ENCODE assay signal across 19 cellular contexts in the genomic region with DNA sequence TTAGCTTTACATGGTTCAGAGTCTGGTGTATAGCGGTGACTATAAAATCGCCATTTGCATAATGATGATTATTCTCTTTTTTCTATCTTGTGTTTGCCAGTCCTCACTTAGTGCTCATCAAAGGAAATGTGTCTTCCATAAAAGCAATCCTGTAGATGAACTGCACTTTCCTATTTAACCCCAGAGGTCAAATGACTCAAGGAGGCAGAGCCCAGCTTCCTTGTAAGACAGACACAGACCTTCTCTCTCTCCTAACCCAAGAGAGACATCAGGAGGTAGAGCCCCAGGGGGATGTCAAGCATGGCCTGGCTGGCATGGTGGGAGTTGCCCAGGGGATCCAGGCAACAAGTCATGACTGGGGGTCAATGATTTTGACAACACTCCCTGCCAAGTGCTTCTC. TPM values are rescaled to one million over a fixed set of nuclear protein-coding genes. Genes with fewer than 3 reads are reported as not detected.
A peak's percentile ranks its signal among the peaks of the same experiment; 100 is the strongest.
DNase-seq lines count a peak whose midpoint lies in the region; ATAC-seq, FAIRE-seq and TF ChIP-seq lines count a peak whose summit lies in the region.
"Had no signal": no experiment of that assay in that cellular context is flagged by ENCODE, and none has a peak within 500 bp of the region (broad histone marks: within the 10 kb centered on the region; RNA-seq: fewer than 3 reads in every experiment).

No MANE protein-coding gene starts in this region.

- POLR2A ChIA-PET in CD8-positive, alpha-beta T cell (lab: Charles Lee), result interaction anchor here (0.6 to 0.8 kb wide), 2 partner anchors 36 to 52 kb away, joined by 3 read pairs; no protein-coding TSS in a partner anchor

- WGBS in neuronal stem cell (ENCODE audit: extremely low coverage in 2 of 2, insufficient read length in 2 of 2, insufficient replicate concordance in 1 of 2), 2 donors, result no CpG with 5 or more reads among the region's 2 CpGs

- no peaks in the 10 kb centered on the region for H3K9me3 Mint-ChIP-seq in CD8-positive, alpha-beta T cell
- H3K9me3 Mint-ChIP-seq: activated B cell treated with CpG ODN at 0.5 μM for 24 hours; activated naive CD4-positive, alpha-beta T cell treated with anti-CD3 and anti-CD28 coated beads, Interleukin-2, amount 10 ng/mL, durations not matched to agents 7 days and 5 days; H9; neural crest cell; stimulated activated naive CD8-positive, alpha-beta T cell treated with anti-CD3 and anti-CD28 coated beads, Interleukin-15, amount 100 ng/mL, for 72 hours had no signal

- peaks cover 0 to under 1% of the 10 kb centered on the region in 2 donors for H3K36me3 ChIP-seq in neuronal stem cell (replicated peaks in 1 of 2; ENCODE audit: control insufficient read depth in 2 of 2, insufficient read depth in 2 of 2, low read length in 2 of 2)
- peaks cover 39% of the 10 kb centered on the region for H3K36me3 ChIP-seq in CD8-positive, alpha-beta T cell (ENCODE audit: insufficient read depth, low read length)
- no peaks in the 10 kb centered on the region for H3K36me3 ChIP-seq in MM.1S (replicated peaks; ENCODE audit: insufficient read depth, low read length)

- H3K79me1 ChIP-seq in neuronal stem cell (ENCODE audit: low read depth, low read length), result no peaks in the 10 kb centered on the region

- no peak overlapping the region for H3K27ac Mint-ChIP-seq in CD8-positive, alpha-beta T cell
- H3K27ac Mint-ChIP-seq: activated B cell treated with CpG ODN at 0.5 μM for 24 hours; activated naive CD4-positive, alpha-beta T cell treated with anti-CD3 and anti-CD28 coated beads, Interleukin-2, amount 10 ng/mL, durations not matched to agents 7 days and 5 days had no signal

- no peaks in the 10 kb centered on the region for H3K9me2 ChIP-seq in MM.1S (replicated peaks; ENCODE audit: insufficient read depth, low read length)

- no peak overlapping the region for H3K23ac ChIP-seq in neuronal stem cell (ENCODE audit: low read depth, low read length, poor library complexity)

- H2AFZ ChIP-seq in neuronal stem cell (ENCODE audit: low read length) (no peak overlapping the region), MM.1S (ENCODE audit: low read length) (no peak overlapping the region)

- H3K27me3 Mint-ChIP-seq in CD8-positive, alpha-beta T cell (ENCODE audit: low read depth), result no peaks in the 10 kb centered on the region
- H3K27me3 Mint-ChIP-seq: activated B cell treated with CpG ODN at 0.5 μM for 24 hours; activated naive CD4-positive, alpha-beta T cell treated with anti-CD3 and anti-CD28 coated beads, Interleukin-2, amount 10 ng/mL, durations not matched to agents 7 days and 5 days; stimulated activated naive CD8-positive, alpha-beta T cell treated with anti-CD3 and anti-CD28 coated beads, Interleukin-15, amount 100 ng/mL, for 72 hours had no signal

- H3K79me2 ChIP-seq in MM.1S (ENCODE audit: low read length), result no peaks in the 10 kb centered on the region

- no peak for TF ChIP-seq CTCF in CD8-positive, alpha-beta T cell (IDR thresholded peaks at IDR 0.05)
- no peak for TF ChIP-seq CTCF in MM.1S (IDR thresholded peaks at IDR 0.05; ENCODE audit: low read length)

- no peak overlapping the region for H3K4me2 ChIP-seq in neuronal stem cell (ENCODE audit: insufficient read depth, low read length, poor library complexity, severe bottlenecking)
- H3K4me2 ChIP-seq in MM.1S (ENCODE audit: low read depth, low read length), result no peak overlapping the region

- no peak overlapping the region for H3K4ac ChIP-seq in neuronal stem cell (ENCODE audit: low read length)

- H3K4me3 ChIP-seq in neuronal stem cell (ENCODE audit: low read length in 2 of 2), result no peak overlapping the region
- H3K4me3 ChIP-seq in CD8-positive, alpha-beta T cell (ENCODE audit: low read depth, low read length), result no peak overlapping the region
- H3K4me3 ChIP-seq in MM.1S (ENCODE audit: low read length), result no peak overlapping the region
- H3K4me3 ChIP-seq: spleen had no signal

- H3K4me1 Mint-ChIP-seq in CD8-positive, alpha-beta T cell (ENCODE audit: low read depth), result peaks cover 4% of the 10 kb centered on the region
- H3K4me1 Mint-ChIP-seq: activated naive CD4-positive, alpha-beta T cell treated with anti-CD3 and anti-CD28 coated beads, Interleukin-2, amount 10 ng/mL, durations not matched to agents 7 days and 5 days had no signal

- H3K4me3 Mint-ChIP-seq in CD8-positive, alpha-beta T cell, result no peak overlapping the region
- H3K4me3 Mint-ChIP-seq: activated B cell treated with CpG ODN at 0.5 μM for 24 hours; activated naive CD4-positive, alpha-beta T cell treated with anti-CD3 and anti-CD28 coated beads, Interleukin-2, amount 10 ng/mL, durations not matched to agents 7 days and 5 days; H9; neural crest cell; stimulated activated naive CD8-positive, alpha-beta T cell treated with anti-CD3 and anti-CD28 coated beads, Interleukin-15, amount 100 ng/mL, for 72 hours had no signal

- H3K9ac ChIP-seq in neuronal stem cell (ENCODE audit: low read depth, low read length, poor library complexity) (no peak overlapping the region), MM.1S (ENCODE audit: low read length) (no peak overlapping the region)

- H2BK120ac ChIP-seq in neuronal stem cell (ENCODE audit: low read depth, low read length), result no peak overlapping the region

- ATAC-seq in CD8-positive, alpha-beta T cell, result no peak
- ATAC-seq: stimulated activated naive CD8-positive, alpha-beta T cell treated with anti-CD3 and anti-CD28 coated beads, Interleukin-15, amount 100 ng/mL, for 72 hours had no signal

- H3K9me3 ChIP-seq in neuronal stem cell (replicated peaks in 1 of 2; ENCODE audit: control insufficient read depth in 2 of 2, insufficient read depth in 1 of 2, low read depth in 1 of 2, low read length in 2 of 2) (no peaks in the 10 kb centered on the region), MM.1S (replicated peaks; ENCODE audit: insufficient read depth, low read length) (no peaks in the 10 kb centered on the region)
- no peaks in the 10 kb centered on the region for H3K9me3 ChIP-seq in CD8-positive, alpha-beta T cell (ENCODE audit: low read length)
- H3K9me3 ChIP-seq: spleen had no signal

- no peaks in the 10 kb centered on the region for H3F3A ChIP-seq in MM.1S (ENCODE audit: insufficient read depth, low read length)

- CTCF ChIA-PET in CD8-positive, alpha-beta T cell (lab: Charles Lee), result interaction anchor here (0.9 to 24.3 kb wide), 6 partner anchors 9 to 231 kb away, joined by 3 to 472 read pairs (median 6); no protein-coding TSS in a partner anchor

- FAIRE-seq in RCC 7860 (lab: Jason Lieb, UNC), result peak; percentile 58

- H3K27me3 ChIP-seq in neuronal stem cell (ENCODE audit: control insufficient read depth in 3 of 3, insufficient read depth in 3 of 3, low read depth in 1 of 3, low read length in 3 of 3) (no peaks in the 10 kb centered on the region), MM.1S (replicated peaks; ENCODE audit: insufficient read depth, low read length) (no peaks in the 10 kb centered on the region)
- H3K27me3 ChIP-seq in CD8-positive, alpha-beta T cell (ENCODE audit: insufficient read depth, low read length), result no peaks in the 10 kb centered on the region
- H3K27me3 ChIP-seq: spleen had no signal

- no peaks in the 10 kb centered on the region for H4K20me1 ChIP-seq in MM.1S (ENCODE audit: insufficient read depth, low read length)

- peaks cover 79% of the 10 kb centered on the region for H3K36me3 Mint-ChIP-seq in CD8-positive, alpha-beta T cell
- H3K36me3 Mint-ChIP-seq: activated naive CD4-positive, alpha-beta T cell treated with anti-CD3 and anti-CD28 coated beads, Interleukin-2, amount 10 ng/mL, durations not matched to agents 7 days and 5 days had no signal

- peak overlapping the region; percentile 48 for H3K27ac ChIP-seq in epithelial cell of prostate
- no peak overlapping the region for H3K27ac ChIP-seq in neuronal stem cell (replicated peaks; ENCODE audit: low read length)
- H3K27ac ChIP-seq in CD8-positive, alpha-beta T cell (ENCODE audit: low read depth, low read length), result no peak overlapping the region
- no peak overlapping the region for H3K27ac ChIP-seq in MM.1S (ENCODE audit: low read length)

- intact Hi-C loops in CD8-positive, alpha-beta T cell (cut with DNase I, micrococcal nuclease), result loop anchor here in 1 of 2 experiments (10.0 kb wide), 1 partner anchor 263 kb away; no protein-coding TSS in a partner anchor

- H4K91ac ChIP-seq in neuronal stem cell (ENCODE audit: low read depth, low read length, poor library complexity), result no peak overlapping the region

- no peaks in the 10 kb centered on the region for H3K4me1 ChIP-seq in neuronal stem cell (ENCODE audit: control insufficient read depth in 2 of 2, insufficient read depth in 1 of 2, low read depth in 1 of 2, low read length in 2 of 2)
- no peaks in the 10 kb centered on the region for H3K4me1 ChIP-seq in CD8-positive, alpha-beta T cell (ENCODE audit: insufficient read depth, low read length)
- H3K4me1 ChIP-seq in MM.1S (ENCODE audit: low read length), result no peaks in the 10 kb centered on the region

- no peak overlapping the region for H2BK5ac ChIP-seq in neuronal stem cell (ENCODE audit: low read length)

- H4K8ac ChIP-seq in neuronal stem cell (ENCODE audit: low read depth, low read length), result no peak overlapping the region

- no peak overlapping the region for H2AK5ac ChIP-seq in neuronal stem cell (ENCODE audit: low read depth, low read length)

- H2BK15ac ChIP-seq in neuronal stem cell (ENCODE audit: low read length), result no peak overlapping the region

- H2BK12ac ChIP-seq in neuronal stem cell (ENCODE audit: low read length), result no peak overlapping the region

- H3K18ac ChIP-seq in neuronal stem cell (ENCODE audit: low read length), result peak overlapping the region; percentile 34

- no peak overlapping the region for H3K14ac ChIP-seq in neuronal stem cell (ENCODE audit: low read length)

- peak; percentile 60 for DNase-seq in EH (ENCODE audit: low read depth)
- peak; percentile 29 for DNase-seq in RCC 7860 (ENCODE audit: low spot score)
- no peak for DNase-seq in epithelial cell of prostate (ENCODE audit: low read depth, low spot score)
- no peak for DNase-seq in neuronal stem cell (ENCODE audit: low spot score)
- DNase-seq in NCI-H1930 (lab: John Stamatoyannopoulos, UW), result no peak
- no peak for DNase-seq in NCI-H510A treated with DMSO at 0.1 percent for 48 hours (lab: John Stamatoyannopoulos, UW)
- no peak for DNase-seq in CD8-positive, alpha-beta T cell
- no peak for DNase-seq in MM.1S
- DNase-seq: activated B cell treated with CpG ODN at 0.5 μM for 24 hours; activated naive CD4-positive, alpha-beta T cell treated with anti-CD3 and anti-CD28 coated beads, Interleukin-2, amount 10 ng/mL, durations not matched to agents 7 days and 5 days; H9; Karpas-422; NCI-H1694; spleen; stimulated activated naive CD8-positive, alpha-beta T cell treated with anti-CD3 and anti-CD28 coated beads, Interleukin-15, amount 100 ng/mL, for 72 hours had no signal

RNA-seq across cellular contexts. Expression of a gene that starts 46.9 kb away (rescaled TPM):
- not detected for polyA plus RNA-seq in neuronal stem cell (2013, experiment 1 of 2)
- polyA plus RNA-seq in neuronal stem cell (2013, experiment 2 of 2), result not detected
- total RNA-seq in CD8-positive, alpha-beta T cell, result 10 to 100 TPM; 31.7 to 36.1 TPM
- total RNA-seq: activated B cell treated with CpG ODN at 0.5 μM for 24 hours, esophagus mucosa, H9, lung microvascular endothelial cell, NCI-H460, neural crest cell had no signal

Comparison
In these comparisons a context has a peak if more than half of its experiments do, and no peak if none do; other contexts are left out.
1. DNase-seq: peak in EH (single experiment) and RCC 7860 (single experiment); none in epithelial cell of prostate (single experiment), neuronal stem cell (single experiment), NCI-H1930 (0 of 2), NCI-H510A treated with DMSO at 0.1 percent for 48 hours (single experiment), CD8-positive, alpha-beta T cell (0 of 7) and MM.1S (single experiment).